Comparison of ENCODE assay signal across 1 cellular context in the genomic region with DNA sequence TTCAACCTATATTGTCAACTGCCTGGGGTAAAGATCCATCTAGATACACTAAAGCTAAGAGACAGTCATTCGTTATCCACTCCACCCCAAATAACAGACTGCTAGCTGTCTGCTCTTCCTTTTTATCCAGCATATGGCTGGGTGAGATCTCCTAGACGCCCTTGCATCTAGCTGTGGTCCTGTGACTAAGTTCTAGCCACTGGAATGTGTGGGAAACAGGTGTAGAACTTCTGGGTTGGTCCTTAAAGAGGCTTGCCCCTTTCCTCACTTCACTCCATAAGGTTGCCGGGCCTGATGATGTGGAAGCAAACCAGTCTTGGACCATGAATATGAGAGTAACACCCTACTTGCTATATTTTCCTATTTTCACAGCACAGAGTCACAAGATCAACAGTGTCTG.
TF ChIP-seq lines count a peak whose summit lies in the region.

No MANE protein-coding gene starts in this region.

TF ChIP-seq in SK-N-SH, 30 proteins besides CTCF, POLR2A, EP300 and RAD21:
- TF ChIP-seq EZH2phosphoT487 (IDR thresholded peaks at IDR 0.05; ENCODE audit: borderline replicate concordance, low read depth) = no peak
- no peak for TF ChIP-seq GABPA (IDR thresholded peaks at IDR 0.05; ENCODE audit: low read depth)
- TF ChIP-seq TCF12 (IDR thresholded peaks at IDR 0.05) = no peak
